1 cellular context compared by ENCODE assay signal in the genomic region with DNA sequence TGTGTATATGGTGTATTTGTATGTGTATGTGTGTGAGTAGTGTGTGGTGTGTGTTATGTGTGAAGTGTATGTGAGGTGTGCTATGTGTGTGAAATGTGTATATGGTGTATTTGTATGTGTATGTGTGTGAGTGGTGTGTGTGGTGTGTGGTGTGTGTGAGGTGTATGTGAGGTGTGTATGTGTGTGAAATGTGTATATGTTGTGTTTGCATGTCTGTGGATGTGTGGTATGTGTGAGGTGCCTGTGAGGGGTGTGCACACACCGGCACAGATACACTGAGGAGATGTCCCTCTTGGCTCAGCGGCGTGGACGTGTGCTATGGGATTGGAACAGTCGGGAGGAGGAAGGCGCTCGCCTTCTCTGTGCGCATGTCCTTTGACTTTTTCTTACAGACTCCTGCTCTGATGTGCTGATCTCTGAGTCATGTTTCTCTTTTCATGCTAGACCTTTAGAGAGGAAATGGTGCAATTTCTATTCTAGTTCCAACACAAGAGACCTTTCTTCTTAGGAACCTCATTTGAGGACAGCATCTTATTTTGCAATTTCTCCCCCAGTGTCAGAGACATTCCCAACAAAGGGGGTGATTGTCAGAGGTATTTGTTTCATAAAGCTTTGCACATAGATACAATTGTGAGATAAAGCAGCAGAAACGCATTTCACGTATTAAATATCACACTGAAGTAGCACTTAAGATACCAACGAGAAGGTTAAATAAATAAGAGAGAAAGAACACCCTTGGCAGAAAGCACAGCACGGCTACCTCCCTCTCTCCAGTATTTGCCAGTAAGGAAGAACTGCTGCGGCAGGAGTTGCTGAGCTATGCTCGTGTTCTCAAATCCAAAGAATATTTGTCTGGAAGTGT.
TF ChIP-seq lines count a peak whose summit lies in the region.

No MANE protein-coding gene starts in this region.

TF ChIP-seq in K562, 482 proteins besides CTCF, POLR2A, EP300 and RAD21 (continued from another document):
- TF ChIP-seq ZBTB12 (CRISPR knock-in tag; IDR thresholded peaks at IDR 0.05) (no peak), ELF4 (CRISPR knock-in tag; IDR thresholded peaks at IDR 0.05) (peak; percentile 11; the same call in 1 of the 2 replicates), RBM17 (IDR thresholded peaks at IDR 0.05; ENCODE audit: borderline replicate concordance, low read depth, low read length) (no peak), NRF1 (conservative IDR thresholded peaks at IDR 0.05 in 1 of 2, IDR thresholded peaks at IDR 0.05 in 1 of 2) (peak; percentile 72 to 76), PHB2 (IDR thresholded peaks at IDR 0.05; ENCODE audit: low read depth) (no peak)
- TF ChIP-seq, protein P1, sequence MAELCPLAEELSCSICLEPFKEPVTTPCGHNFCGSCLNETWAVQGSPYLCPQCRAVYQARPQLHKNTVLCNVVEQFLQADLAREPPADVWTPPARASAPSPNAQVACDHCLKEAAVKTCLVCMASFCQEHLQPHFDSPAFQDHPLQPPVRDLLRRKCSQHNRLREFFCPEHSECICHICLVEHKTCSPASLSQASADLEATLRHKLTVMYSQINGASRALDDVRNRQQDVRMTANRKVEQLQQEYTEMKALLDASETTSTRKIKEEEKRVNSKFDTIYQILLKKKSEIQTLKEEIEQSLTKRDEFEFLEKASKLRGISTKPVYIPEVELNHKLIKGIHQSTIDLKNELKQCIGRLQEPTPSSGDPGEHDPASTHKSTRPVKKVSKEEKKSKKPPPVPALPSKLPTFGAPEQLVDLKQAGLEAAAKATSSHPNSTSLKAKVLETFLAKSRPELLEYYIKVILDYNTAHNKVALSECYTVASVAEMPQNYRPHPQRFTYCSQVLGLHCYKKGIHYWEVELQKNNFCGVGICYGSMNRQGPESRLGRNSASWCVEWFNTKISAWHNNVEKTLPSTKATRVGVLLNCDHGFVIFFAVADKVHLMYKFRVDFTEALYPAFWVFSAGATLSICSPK (IDR thresholded peaks at IDR 0.05; ENCODE audit: borderline replicate concordance) = no peak
